In the genomic region with DNA sequence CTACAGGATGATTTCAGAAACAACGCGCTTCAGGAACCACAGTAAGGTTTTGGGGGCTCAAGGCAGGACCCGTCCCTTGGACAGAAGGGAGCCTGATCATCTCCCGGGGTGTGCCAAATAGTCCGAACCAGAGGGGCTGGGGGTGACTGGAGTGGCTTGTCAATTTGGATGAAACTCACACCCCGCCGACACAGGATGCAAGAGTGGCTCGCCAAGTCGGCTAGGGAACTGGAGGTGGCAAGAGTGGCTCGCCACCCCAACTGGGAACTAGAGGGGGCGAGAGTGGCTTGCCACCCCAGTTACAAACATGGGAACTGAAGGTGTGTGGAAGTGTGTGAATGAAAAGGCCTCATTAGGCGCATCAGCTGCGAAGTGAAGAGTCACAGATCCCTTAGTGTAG, we compare ENCODE assay signal across 32 cellular contexts.
"Had no signal": no experiment of that assay in that cellular context is flagged by ENCODE, and none has a peak within 500 bp of the region (broad histone marks: within the 10 kb centered on the region; RNA-seq: fewer than 3 reads in every experiment).

No MANE protein-coding gene starts in this region.

- DNase-seq: activated B cell treated with CpG ODN at 0.5 μM for 24 hours; activated CD4-positive, alpha-beta memory T cell treated with anti-CD3 and anti-CD28 coated beads for 36 hours; activated CD4-positive, alpha-beta T cell treated with anti-CD3 and anti-CD28 coated beads for 4 hours; activated CD4-positive, alpha-beta T cell treated with anti-CD3 and anti-CD28 coated beads, Interleukin-2, amount 50 U/mL, for 1 hour; activated CD4-positive, CD25-positive, alpha-beta regulatory T cell treated with anti-CD3 and anti-CD28 coated beads, Interleukin-2, amount 50 U/mL, for 72 hours; activated CD8-positive, alpha-beta memory T cell treated with anti-CD3 and anti-CD28 coated beads, Interleukin-2, amount 50 U/mL, for 4 hours; activated naive CD4-positive, alpha-beta T cell treated with anti-CD3 and anti-CD28 coated beads, Interleukin-2, amount 10 ng/mL, durations not matched to agents 7 days and 5 days; activated T-cell treated with anti-CD3 and anti-CD28 coated beads for 4 hours; activated T-cell treated with anti-CD3 and anti-CD28 coated beads, Interleukin-2, amount 50 U/mL, for 4 hours; amygdala; body of pancreas; Kasumi-1; KG1; MG63; NCI-H1048; NCI-H1105 treated with DMSO at 0.1 percent for 48 hours; NCI-H1436; NCI-H1694 treated with DMSO at 0.1 percent for 48 hours; NCI-H2029; NCI-H345; NCI-H524 treated with DMSO at 0.1 percent for 48 hours; SHP77; SK-N-SH; T-helper 2 cell; T-helper 9 cell had no signal

- H3K4me3 Mint-ChIP-seq: activated B cell treated with CpG ODN at 0.5 μM for 24 hours; activated CD4-positive, alpha-beta memory T cell treated with anti-CD3 and anti-CD28 coated beads for 36 hours; activated naive CD4-positive, alpha-beta T cell treated with anti-CD3 and anti-CD28 coated beads, Interleukin-2, amount 10 ng/mL, durations not matched to agents 7 days and 5 days; activated T-cell treated with anti-CD3 and anti-CD28 coated beads, Interleukin-2, amount 50 U/mL, for 4 hours; activated T-helper 1 cell treated with anti-CD3 and anti-CD28 coated beads, Interleukin-12 subunit alpha, Interleukin-12 subunit beta, Interleukin-2, Interleukin-4 antibody, amounts not matched to agents 30 ng/mL and 10 ng/mL and 1 ng/mL, durations not matched to agents 14 hours and 24 hours and 36 hours had no signal

- H3K9ac ChIP-seq: SK-N-SH had no signal

- H3K4me1 ChIP-seq: breast epithelium had no signal

- H3K36me3 ChIP-seq: ascending aorta, breast epithelium, MG63, SJSA1 had no signal

- ATAC-seq: activated T-cell treated with anti-CD3 and anti-CD28 coated beads, Interleukin-2, amount 50 U/mL, for 4 hours; body of pancreas; Panc1 had no signal

- H3K27ac Mint-ChIP-seq: activated B cell treated with CpG ODN at 0.5 μM for 24 hours; activated CD4-positive, alpha-beta memory T cell treated with anti-CD3 and anti-CD28 coated beads for 36 hours; activated naive CD4-positive, alpha-beta T cell treated with anti-CD3 and anti-CD28 coated beads, Interleukin-2, amount 10 ng/mL, durations not matched to agents 7 days and 5 days; activated naive CD8-positive, alpha-beta T cell; activated T-helper 1 cell treated with anti-CD3 and anti-CD28 coated beads, Interleukin-12 subunit alpha, Interleukin-12 subunit beta, Interleukin-2, Interleukin-4 antibody, amounts not matched to agents 30 ng/mL and 10 ng/mL and 1 ng/mL, durations not matched to agents 14 hours and 24 hours and 36 hours had no signal

- H3K27me3 ChIP-seq: ascending aorta, body of pancreas, breast epithelium, MG63, SJSA1 had no signal

- H3K9me3 Mint-ChIP-seq: activated T-helper 1 cell treated with anti-CD3 and anti-CD28 coated beads, Interleukin-12 subunit alpha, Interleukin-12 subunit beta, Interleukin-2, Interleukin-4 antibody, amounts not matched to agents 30 ng/mL and 10 ng/mL and 1 ng/mL, durations not matched to agents 14 hours and 24 hours and 36 hours had no signal

- H3K27ac ChIP-seq: ascending aorta, body of pancreas, breast epithelium, SJSA1, VCaP had no signal

- H3K36me3 Mint-ChIP-seq: activated naive CD4-positive, alpha-beta T cell treated with anti-CD3 and anti-CD28 coated beads, Interleukin-2, amount 10 ng/mL, durations not matched to agents 7 days and 5 days had no signal

- H3K9me3 ChIP-seq: body of pancreas, SK-N-SH had no signal

- H3K4me2 ChIP-seq: SK-N-SH had no signal

- H3K4me3 ChIP-seq: ascending aorta, body of pancreas, breast epithelium, MG63, SJSA1 had no signal
